In the genomic region with DNA sequence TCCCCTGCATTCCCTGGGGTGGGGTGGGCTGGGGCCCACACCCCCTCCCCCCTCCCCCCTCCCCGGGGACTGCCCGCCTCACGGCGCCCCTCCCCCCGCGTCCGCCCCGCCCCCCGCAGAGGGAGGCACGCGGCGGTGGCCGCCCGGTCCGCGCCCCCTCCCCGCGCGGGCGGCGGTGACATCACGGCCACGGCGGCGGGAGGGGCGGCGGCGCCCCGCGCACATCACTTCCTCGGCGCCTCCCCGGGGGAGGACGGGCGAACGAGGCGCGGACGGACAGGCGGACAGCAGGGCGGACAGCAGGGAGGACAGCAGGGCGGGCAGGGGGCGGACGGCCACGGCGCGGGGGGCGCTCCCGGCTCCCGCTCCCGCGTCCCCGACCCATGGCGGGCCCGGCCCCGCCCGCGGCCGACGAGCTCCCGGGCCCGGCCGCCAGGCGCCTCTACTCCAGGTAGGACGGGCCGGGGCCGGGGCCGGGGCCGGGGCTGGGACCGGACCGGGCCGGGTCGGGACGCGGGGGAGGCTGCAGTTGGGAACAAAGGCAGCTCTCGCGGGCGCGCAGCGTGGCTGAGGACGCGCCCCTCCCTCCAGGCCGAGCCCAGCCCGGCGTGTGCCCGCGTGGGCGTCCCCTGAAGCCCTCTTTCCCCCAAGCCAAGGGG, we compare ENCODE assay signal across 8 cellular contexts. TPM values are rescaled to one million over a fixed set of nuclear protein-coding genes. Genes with fewer than 3 reads are reported as not detected.
DNase-seq lines count a peak whose midpoint lies in the region; ATAC-seq and TF ChIP-seq lines count a peak whose summit lies in the region.

A gene with protein sequence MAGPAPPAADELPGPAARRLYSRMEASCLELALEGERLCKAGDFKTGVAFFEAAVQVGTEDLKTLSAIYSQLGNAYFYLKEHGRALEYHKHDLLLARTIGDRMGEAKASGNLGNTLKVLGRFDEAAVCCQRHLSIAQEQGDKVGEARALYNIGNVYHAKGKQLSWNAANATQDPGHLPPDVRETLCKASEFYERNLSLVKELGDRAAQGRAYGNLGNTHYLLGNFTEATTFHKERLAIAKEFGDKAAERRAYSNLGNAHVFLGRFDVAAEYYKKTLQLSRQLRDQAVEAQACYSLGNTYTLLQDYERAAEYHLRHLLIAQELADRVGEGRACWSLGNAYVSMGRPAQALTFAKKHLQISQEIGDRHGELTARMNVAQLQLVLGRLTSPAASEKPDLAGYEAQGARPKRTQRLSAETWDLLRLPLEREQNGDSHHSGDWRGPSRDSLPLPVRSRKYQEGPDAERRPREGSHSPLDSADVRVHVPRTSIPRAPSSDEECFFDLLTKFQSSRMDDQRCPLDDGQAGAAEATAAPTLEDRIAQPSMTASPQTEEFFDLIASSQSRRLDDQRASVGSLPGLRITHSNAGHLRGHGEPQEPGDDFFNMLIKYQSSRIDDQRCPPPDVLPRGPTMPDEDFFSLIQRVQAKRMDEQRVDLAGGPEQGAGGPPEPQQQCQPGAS (plus strand): TSS at position 227 of the 659 bp plus-strand sequence. CDS start 157 bp downstream, at position 384.

- DNase-seq in GM20000 (ENCODE audit: low spot score), result peak; percentile 64
- no peak for DNase-seq in RWPE2 (ENCODE audit: low spot score)
- peak in 33 of 58 donors; percentile 11 to 66 (median 40) for DNase-seq in anterior cingulate cortex (lab: John Stamatoyannopoulos, UW)
- peak; percentile 70 for DNase-seq in left ventricle myocardium inferior
- peak in 6 of 10 donors; percentile 49 to 94 (median 77) for DNase-seq in posterior cingulate gyrus
- no peak for DNase-seq in NCI-H2029 treated with DMSO at 0.1 percent for 48 hours (lab: John Stamatoyannopoulos, UW)
- DNase-seq in DMS79 treated with DMSO at 0.1 percent for 48 hours (lab: John Stamatoyannopoulos, UW), result no peak

- H3K4me1 ChIP-seq in RWPE2 (ENCODE audit: insufficient read depth, poor library complexity, severe bottlenecking), result peaks cover 3% of the 10 kb centered on the region
- peaks cover 62% of the 10 kb centered on the region for H3K4me1 ChIP-seq in left ventricle myocardium inferior

- H3K4me3 ChIP-seq in RWPE2 (ENCODE audit: severe bottlenecking) (peak within 1 kb of the TSS; percentile 87), left ventricle myocardium inferior (peak within 1 kb of the TSS; percentile 87)

- H3K36me3 ChIP-seq in RWPE2 (ENCODE audit: low read depth) (no peaks in the 10 kb centered on the region), left ventricle myocardium inferior (no peaks in the 10 kb centered on the region)

- no peaks in the 10 kb centered on the region for H3K27me3 ChIP-seq in RWPE2 (ENCODE audit: insufficient read depth, poor library complexity, severe bottlenecking)
- no peaks in the 10 kb centered on the region for H3K27me3 ChIP-seq in left ventricle myocardium inferior (ENCODE audit: low read depth)

- intact Hi-C loops in left ventricle myocardium inferior (cut with micrococcal nuclease) (no loop called here), posterior cingulate gyrus (cut with DNase I) (no loop called here)

- H3K9me3 ChIP-seq in RWPE2 (ENCODE audit: severe bottlenecking) (no peaks in the 10 kb centered on the region), left ventricle myocardium inferior (replicated peaks) (no peaks in the 10 kb centered on the region)

- H3K27ac ChIP-seq in RWPE2 (ENCODE audit: poor library complexity, severe bottlenecking), result no peak within 1 kb of the TSS
- peak within 1 kb of the TSS; percentile 81 for H3K27ac ChIP-seq in left ventricle myocardium inferior (replicated peaks)

- TF ChIP-seq CTCF in GM20000 (IDR thresholded peaks at IDR 0.05; ENCODE audit: extremely low read depth, missing control alignments) (no peak), RWPE2 (IDR thresholded peaks at IDR 0.05; ENCODE audit: poor library complexity, severe bottlenecking) (no peak), left ventricle myocardium inferior (IDR thresholded peaks at IDR 0.05; ENCODE audit: borderline replicate concordance) (no peak)

- ATAC-seq in RWPE2 (ENCODE audit: low read depth) (peak; percentile 24; the same call in 2 of the 3 replicates), GM21515 (IDR thresholded peaks at IDR 0.05; ENCODE audit: unreplicated experiment) (no peak)

RNA-seq across cellular contexts. Expression of the gene that starts here (rescaled TPM):
- 69.0 TPM for total RNA-seq in left ventricle myocardium inferior

Comparison
In these comparisons a context has a peak if more than half of its experiments do, and no peak if none do; other contexts are left out.
1. DNase-seq: peak in GM20000 (single experiment), anterior cingulate cortex (33 of 58), left ventricle myocardium inferior (single experiment) and posterior cingulate gyrus (6 of 10); none in RWPE2 (single experiment), NCI-H2029 treated with DMSO at 0.1 percent for 48 hours (single experiment) and DMS79 treated with DMSO at 0.1 percent for 48 hours (single experiment).